ENCODE assay signal across 33 cellular contexts in the genomic region with DNA sequence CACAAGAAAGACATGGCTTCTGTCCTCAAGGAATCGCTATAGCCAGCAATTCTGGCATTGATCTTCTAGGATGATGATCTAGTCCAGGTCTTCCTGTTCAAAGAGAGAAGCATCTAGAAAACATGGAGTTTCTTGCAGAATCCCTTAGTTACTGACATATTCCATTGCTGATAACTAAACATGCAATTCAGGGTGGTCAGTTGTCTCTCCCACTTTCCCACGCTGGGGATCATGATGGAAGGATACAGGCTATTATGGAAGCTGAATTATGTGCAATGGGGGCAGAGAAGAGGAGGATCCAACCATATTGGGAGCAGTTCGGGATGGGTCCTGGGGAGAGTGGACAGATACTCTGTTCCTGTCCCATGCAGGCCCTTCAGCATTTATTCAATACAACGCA. TPM values are rescaled to one million over a fixed set of nuclear protein-coding genes. Genes with fewer than 3 reads are reported as not detected.
"Had no signal": no experiment of that assay in that cellular context is flagged by ENCODE, and none has a peak within 500 bp of the region (broad histone marks: within the 10 kb centered on the region; RNA-seq: fewer than 3 reads in every experiment).

No MANE protein-coding gene starts in this region.

- H3K27me3 ChIP-seq: ascending aorta, cardiac muscle cell had no signal

- FAIRE-seq: bronchial epithelial cell, TTC549 had no signal

- H3K27ac ChIP-seq: ascending aorta, cardiac muscle cell, VCaP had no signal

- H3K4me1 ChIP-seq: ascending aorta had no signal

- H3K9me3 ChIP-seq: ascending aorta had no signal

- H3K36me3 ChIP-seq: ascending aorta, cardiac muscle cell had no signal

- DNase-seq: activated CD4-positive, alpha-beta memory T cell treated with anti-CD3 and anti-CD28 coated beads, Interleukin-2, amount 10 ng/mL, durations not matched to agents 7 days and 5 days; activated CD4-positive, alpha-beta T cell treated with anti-CD3 and anti-CD28 coated beads for 1 hour; activated CD4-positive, alpha-beta T cell treated with anti-CD3 and anti-CD28 coated beads for 36 hours; activated CD4-positive, alpha-beta T cell treated with anti-CD3 and anti-CD28 coated beads for 48 hours; activated CD4-positive, alpha-beta T cell treated with anti-CD3 and anti-CD28 coated beads, Interleukin-2, amount 10 ng/mL, durations not matched to agents 7 days and 5 days; activated CD4-positive, alpha-beta T cell treated with anti-CD3 and anti-CD28 coated beads, Interleukin-2, amount 50 U/mL, for 48 hours; activated CD4-positive, CD25-positive, alpha-beta regulatory T cell; activated CD8-positive, alpha-beta memory T cell treated with anti-CD3 and anti-CD28 coated beads for 24 hours; activated CD8-positive, alpha-beta memory T cell treated with anti-CD3 and anti-CD28 coated beads, Interleukin-2, amount 10 ng/mL, durations not matched to agents 7 days and 5 days; activated CD8-positive, alpha-beta memory T cell treated with anti-CD3 and anti-CD28 coated beads, Interleukin-2, amount 50 U/mL, for 48 hours; activated CD8-positive, alpha-beta T cell treated with anti-CD3 and anti-CD28 coated beads, Interleukin-2, amount 10 ng/mL, durations not matched to agents 7 days and 5 days; activated effector memory CD4-positive, alpha-beta T cell treated with Interleukin-2 at 50 U/mL for 16 hours; activated gamma-delta T cell; activated naive CD4-positive, alpha-beta T cell treated with anti-CD3 and anti-CD28 coated beads, Interleukin-2, amount 10 ng/mL, durations not matched to agents 7 days and 5 days; activated naive CD4-positive, alpha-beta T cell treated with Interleukin-2 at 50 U/mL for 16 hours; activated naive CD8-positive, alpha-beta T cell treated with anti-CD3 and anti-CD28 coated beads, Interleukin-2, amount 10 ng/mL, durations not matched to agents 7 days and 5 days; activated naive CD8-positive, alpha-beta T cell treated with anti-CD3 and anti-CD28 coated beads, Interleukin-2, amount 50 U/mL, for 24 hours; activated T-cell treated with anti-CD3 and anti-CD28 coated beads, Interleukin-2, amount 50 U/mL, for 24 hours; activated T-cell treated with anti-CD3 and anti-CD28 coated beads, Interleukin-2, amount 50 U/mL, for 48 hours; amygdala; anterior cingulate cortex; caudate nucleus; cerebellar nuclear complex; T-helper 1 cell; T-helper 2 cell; T-helper 9 cell had no signal

- ATAC-seq: activated CD4-positive, alpha-beta T cell treated with anti-CD3 and anti-CD28 coated beads for 36 hours; activated CD4-positive, CD25-positive, alpha-beta regulatory T cell treated with anti-CD3 and anti-CD28 coated beads, Interleukin-2, amount 50 U/mL, for 24 hours; activated CD8-positive, alpha-beta memory T cell treated with anti-CD3 and anti-CD28 coated beads, Interleukin-2, amount 10 ng/mL, durations not matched to agents 7 days and 5 days; activated CD8-positive, alpha-beta T cell treated with anti-CD3 and anti-CD28 coated beads, Interleukin-2, amount 10 ng/mL, durations not matched to agents 7 days and 5 days; activated naive CD8-positive, alpha-beta T cell treated with anti-CD3 and anti-CD28 coated beads, Interleukin-2, amount 50 U/mL, for 24 hours had no signal

- H3K4me3 ChIP-seq: ascending aorta, cardiac muscle cell had no signal

RNA-seq across cellular contexts. Expression of a gene that starts 9.8 kb away (rescaled TPM):
- total RNA-seq: activated CD4-positive, alpha-beta memory T cell treated with anti-CD3 and anti-CD28 coated beads, Interleukin-2, amount 10 ng/mL, durations not matched to agents 7 days and 5 days; activated CD4-positive, alpha-beta T cell treated with anti-CD3 and anti-CD28 coated beads for 36 hours; activated CD4-positive, alpha-beta T cell treated with anti-CD3 and anti-CD28 coated beads, Interleukin-2, amount 10 ng/mL, durations not matched to agents 7 days and 5 days; activated CD8-positive, alpha-beta memory T cell treated with anti-CD3 and anti-CD28 coated beads, Interleukin-2, amount 10 ng/mL, durations not matched to agents 7 days and 5 days; activated CD8-positive, alpha-beta T cell treated with anti-CD3 and anti-CD28 coated beads, Interleukin-2, amount 10 ng/mL, durations not matched to agents 7 days and 5 days; activated naive CD8-positive, alpha-beta T cell treated with anti-CD3 and anti-CD28 coated beads, Interleukin-2, amount 10 ng/mL, durations not matched to agents 7 days and 5 days; activated T-helper 2 cell treated with anti-CD3 and anti-CD28 coated beads, Interferon-gamma antibody, Interleukin-2, Interleukin-4, amounts not matched to agents 10 μg/mL and 5 μg/mL and 100 μg/mL, durations not matched to agents 14 hours and 24 hours and 36 hours; ascending aorta; bronchial epithelial cell had no signal
